ENCODE assay signal across 19 cellular contexts in genomic region chr15:93894438-93894837, GRCh38.
"Had no signal": no experiment of that assay in that cellular context is flagged by ENCODE, and none has a peak within 500 bp of the region (broad histone marks: within the 10 kb centered on the region; RNA-seq: fewer than 3 reads in every experiment).

No MANE protein-coding gene starts in this region.

- H3K36me3 ChIP-seq: colonic mucosa, neutrophil, spleen, tibial nerve, upper lobe of right lung had no signal

- H3K27ac ChIP-seq: colonic mucosa, foreskin keratinocyte, neutrophil, spleen, testis, tibial nerve, upper lobe of right lung had no signal

- ATAC-seq: left colon; naive thymus-derived CD4-positive, alpha-beta T cell; sciatic nerve; stimulated activated memory B cell treated with anti-CD40 and anti-IgM and Interleukin-4, amounts not matched to agents 10 μg/mL and 1 μg/mL and 100 μg/mL, for 72 hours; upper lobe of right lung had no signal

- H3K4me3 ChIP-seq: colonic mucosa, spleen, testis, tibial nerve, upper lobe of right lung had no signal

- H3K27me3 ChIP-seq: colonic mucosa, foreskin keratinocyte, neutrophil, testis, tibial nerve, upper lobe of right lung had no signal

- H3K4me1 ChIP-seq: colonic mucosa, spleen, testis, tibial nerve, upper lobe of right lung had no signal

- H3K9me3 ChIP-seq: colonic mucosa, neutrophil, spleen, testis, tibial nerve, upper lobe of right lung had no signal

- DNase-seq: colonic mucosa; dermis blood vessel endothelial cell; foreskin keratinocyte; head of caudate nucleus; hippocampal formation; left colon; mammary epithelial cell; naive thymus-derived CD4-positive, alpha-beta T cell; nephron progenitor cell; spleen; stimulated activated CD4-positive, alpha-beta T cell treated with anti-CD3 and anti-CD28 coated beads, Interleukin-15, amount 100 ng/mL, for 24 hours; stimulated activated CD4-positive, alpha-beta T cell treated with anti-CD3 and anti-CD28 coated beads, Interleukin-1b, Interleukin-23, amount 100 ng/mL, for 48 hours; stimulated activated CD4-positive, alpha-beta T cell treated with anti-CD3 and anti-CD28 coated beads, Interleukin-4, amount 100 ng/mL, for 24 hours; testis; upper lobe of right lung had no signal
